9 cellular contexts compared by ENCODE assay signal in genomic region chr1:152110365-152110859, GRCh38. TPM values are rescaled to one million over a fixed set of nuclear protein-coding genes. Genes with fewer than 3 reads are reported as not detected.
DNase-seq lines count a peak whose midpoint lies in the region; ATAC-seq, FAIRE-seq and TF ChIP-seq lines count a peak whose summit lies in the region.
"Had no signal": no experiment of that assay in that cellular context is flagged by ENCODE, and none has a peak within 500 bp of the region (broad histone marks: within the 10 kb centered on the region; RNA-seq: fewer than 3 reads in every experiment).

No MANE protein-coding gene starts in this region.

- FAIRE-seq in D721Med (lab: Jason Lieb, UNC), result no peak

- TF ChIP-seq CTCF in D721Med (IDR thresholded peaks at IDR 0.05; ENCODE audit: insufficient read depth, missing control alignments), result no peak

- DNase-seq in NCI-H1105 treated with DMSO at 0.1 percent for 48 hours (lab: John Stamatoyannopoulos, UW) (peak; percentile 32), NCI-H1105 (lab: John Stamatoyannopoulos, UW) (no peak), NOMO-1 treated with DMSO at 0.1 percent for 48 hours (lab: John Stamatoyannopoulos, UW; ENCODE audit: unreplicated experiment) (peak; percentile 62), astrocyte of the hippocampus (ENCODE audit: low read depth, low spot score) (peak; percentile 57), left lobe of liver (ENCODE audit: low spot score) (no peak), superior temporal gyrus (ENCODE audit: extremely low spot score) (peak; percentile 12), D721Med (ENCODE audit: insufficient read length, low spot score) (no peak)

- peak; percentile 32 for ATAC-seq in left lobe of liver
- no peak for ATAC-seq in GM18873 (IDR thresholded peaks at IDR 0.05; ENCODE audit: low FRiP score, unreplicated experiment)

RNA-seq across cellular contexts. Expression of gene TCHH, which starts 4.8 kb away (rescaled TPM):
- total RNA-seq in left lobe of liver, result 0.08 TPM

RNA-seq across cellular contexts. Expression of gene TCHHL1, which starts 21.5 kb away (rescaled TPM):
- not detected for total RNA-seq in left lobe of liver
- total RNA-seq: activated CD8-positive, alpha-beta memory T cell treated with anti-CD3 and anti-CD28 coated beads for 36 hours had no signal

RNA-seq across cellular contexts. Expression of gene RPTN, which starts 48.6 kb away (rescaled TPM):
- not detected for total RNA-seq in left lobe of liver
- total RNA-seq: activated CD8-positive, alpha-beta memory T cell treated with anti-CD3 and anti-CD28 coated beads for 36 hours had no signal

Comparison
In these comparisons a context has a peak if more than half of its experiments do, and no peak if none do; other contexts are left out.
1. DNase-seq: peak in NCI-H1105 treated with DMSO at 0.1 percent for 48 hours (single experiment), NOMO-1 treated with DMSO at 0.1 percent for 48 hours (single experiment), astrocyte of the hippocampus (single experiment) and superior temporal gyrus (single experiment); none in NCI-H1105 (single experiment), left lobe of liver (single experiment) and D721Med (single experiment).